In genomic region chr12:43599066-43599465, GRCh38 we compare ENCODE assay signal across 38 cellular contexts. TPM values are rescaled to one million over a fixed set of nuclear protein-coding genes. Genes with fewer than 3 reads are reported as not detected.
"Had no signal": no experiment of that assay in that cellular context is flagged by ENCODE, and none has a peak within 500 bp of the region (broad histone marks: within the 10 kb centered on the region; RNA-seq: fewer than 3 reads in every experiment).

No MANE protein-coding gene starts in this region.

- H3K27me3 ChIP-seq: adrenal gland, ascending aorta, body of pancreas, brain microvascular endothelial cell, breast epithelium, cardiac muscle cell had no signal

- H3K27ac Mint-ChIP-seq: activated naive CD4-positive, alpha-beta T cell treated with anti-CD3 and anti-CD28 coated beads for 36 hours; activated naive CD4-positive, alpha-beta T cell treated with anti-CD3 and anti-CD28 coated beads, Interleukin-2, amount 50 U/mL, for 24 hours; activated naive CD4-positive, alpha-beta T cell treated with anti-CD3 and anti-CD28 coated beads, Interleukin-2, amount 50 U/mL, for 72 hours; activated naive CD8-positive, alpha-beta T cell; activated naive CD8-positive, alpha-beta T cell treated with anti-CD3 and anti-CD28 coated beads for 36 hours; activated naive CD8-positive, alpha-beta T cell treated with anti-CD3 and anti-CD28 coated beads, Interleukin-2, amount 10 ng/mL, durations not matched to agents 7 days and 5 days; activated naive CD8-positive, alpha-beta T cell treated with anti-CD3 and anti-CD28 coated beads, Interleukin-2, amount 50 U/mL, for 24 hours; activated T-cell treated with anti-CD3 and anti-CD28 coated beads, Interleukin-2, amount 50 U/mL, for 24 hours; activated T-cell treated with anti-CD3 and anti-CD28 coated beads, Interleukin-2, amount 50 U/mL, for 72 hours; activated T-helper 1 cell treated with anti-CD3 and anti-CD28 coated beads, Interleukin-12 subunit alpha, Interleukin-12 subunit beta, Interleukin-2, Interleukin-4 antibody, amounts not matched to agents 30 ng/mL and 10 ng/mL and 1 ng/mL, durations not matched to agents 14 hours and 24 hours and 36 hours; activated T-helper 17 cell treated with anti-CD3 and anti-CD28 coated beads, Interleukin-2, amount 50 U/mL, for 72 hours; activated T-helper 2 cell treated with anti-CD3 and anti-CD28 coated beads, Interferon-gamma antibody, Interleukin-2, Interleukin-4, amounts not matched to agents 10 μg/mL and 5 μg/mL and 100 μg/mL, durations not matched to agents 14 hours and 24 hours and 36 hours; brain had no signal

- DNase-seq: activated effector memory CD4-positive, alpha-beta T cell treated with anti-CD3 and anti-CD28 coated beads, Interleukin-2, amount 50 U/mL, for 16 hours; activated effector memory CD4-positive, alpha-beta T cell treated with Interleukin-2 at 50 U/mL for 16 hours; activated gamma-delta T cell; activated gamma-delta T cell treated with Interleukin-2 at 50 U/mL for 16 hours; activated naive CD4-positive, alpha-beta T cell; activated naive CD4-positive, alpha-beta T cell treated with anti-CD3 and anti-CD28 coated beads for 36 hours; activated naive CD4-positive, alpha-beta T cell treated with anti-CD3 and anti-CD28 coated beads, Interleukin-2, amount 50 U/mL, for 16 hours; activated naive CD4-positive, alpha-beta T cell treated with Interleukin-2 at 50 U/mL for 16 hours; activated naive CD8-positive, alpha-beta T cell treated with anti-CD3 and anti-CD28 coated beads for 36 hours; activated naive CD8-positive, alpha-beta T cell treated with anti-CD3 and anti-CD28 coated beads, Interleukin-2, amount 10 ng/mL, durations not matched to agents 7 days and 5 days; activated naive CD8-positive, alpha-beta T cell treated with anti-CD3 and anti-CD28 coated beads, Interleukin-2, amount 50 U/mL, for 24 hours; activated T-cell treated with anti-CD3 and anti-CD28 coated beads, Interleukin-2, amount 50 U/mL, for 1 hour; activated T-cell treated with anti-CD3 and anti-CD28 coated beads, Interleukin-2, amount 50 U/mL, for 24 hours; activated T-cell treated with anti-CD3 and anti-CD28 coated beads, Interleukin-2, amount 50 U/mL, for 4 hours; activated T-cell treated with anti-CD3 and anti-CD28 coated beads, Interleukin-2, amount 50 U/mL, for 48 hours; activated T-cell treated with anti-CD3 and anti-CD28 coated beads, Interleukin-2, amount 50 U/mL, for 72 hours; adrenal gland; amniotic stem cell; amygdala; anterior cingulate cortex; aorta; body of pancreas; brain microvascular endothelial cell; caudate nucleus; central memory CD4-positive, alpha-beta T cell; cerebellar nuclear complex had no signal

- H3K4me1 ChIP-seq: adrenal gland, ascending aorta, body of pancreas, breast epithelium had no signal

- H3K27ac ChIP-seq: adrenal gland, ascending aorta, body of pancreas, brain microvascular endothelial cell, breast epithelium, cardiac muscle cell had no signal

- H3K9me3 ChIP-seq: adrenal gland, ascending aorta, body of pancreas, breast epithelium had no signal

- H3K4me3 ChIP-seq: adrenal gland, ascending aorta, body of pancreas, breast epithelium, cardiac muscle cell had no signal

- H3K27me3 Mint-ChIP-seq: activated naive CD4-positive, alpha-beta T cell treated with anti-CD3 and anti-CD28 coated beads, Interleukin-2, amount 50 U/mL, for 24 hours; activated naive CD8-positive, alpha-beta T cell treated with anti-CD3 and anti-CD28 coated beads, Interleukin-2, amount 10 ng/mL, durations not matched to agents 7 days and 5 days; activated naive CD8-positive, alpha-beta T cell treated with anti-CD3 and anti-CD28 coated beads, Interleukin-2, amount 50 U/mL, for 24 hours; activated T-cell treated with anti-CD3 and anti-CD28 coated beads, Interleukin-2, amount 50 U/mL, for 24 hours; central memory CD8-positive, alpha-beta T cell had no signal

- H3K36me3 ChIP-seq: adrenal gland, ascending aorta, brain microvascular endothelial cell, breast epithelium, cardiac muscle cell had no signal

- H3K4me3 Mint-ChIP-seq: activated naive CD4-positive, alpha-beta T cell treated with anti-CD3 and anti-CD28 coated beads for 36 hours; activated naive CD4-positive, alpha-beta T cell treated with anti-CD3 and anti-CD28 coated beads, Interleukin-2, amount 50 U/mL, for 24 hours; activated naive CD8-positive, alpha-beta T cell; activated naive CD8-positive, alpha-beta T cell treated with anti-CD3 and anti-CD28 coated beads for 36 hours; activated naive CD8-positive, alpha-beta T cell treated with anti-CD3 and anti-CD28 coated beads, Interleukin-2, amount 10 ng/mL, durations not matched to agents 7 days and 5 days; activated naive CD8-positive, alpha-beta T cell treated with anti-CD3 and anti-CD28 coated beads, Interleukin-2, amount 50 U/mL, for 24 hours; activated T-cell treated with anti-CD3 and anti-CD28 coated beads, Interleukin-2, amount 50 U/mL, for 24 hours; activated T-cell treated with anti-CD3 and anti-CD28 coated beads, Interleukin-2, amount 50 U/mL, for 4 hours; activated T-cell treated with anti-CD3 and anti-CD28 coated beads, Interleukin-2, amount 50 U/mL, for 72 hours; activated T-helper 1 cell treated with anti-CD3 and anti-CD28 coated beads, Interleukin-12 subunit alpha, Interleukin-12 subunit beta, Interleukin-2, Interleukin-4 antibody, amounts not matched to agents 30 ng/mL and 10 ng/mL and 1 ng/mL, durations not matched to agents 14 hours and 24 hours and 36 hours; activated T-helper 17 cell treated with anti-CD3 and anti-CD28 coated beads, Interleukin-2, amount 50 U/mL, for 72 hours; brain; central memory CD8-positive, alpha-beta T cell had no signal

- H3K9me3 Mint-ChIP-seq: activated naive CD4-positive, alpha-beta T cell treated with anti-CD3 and anti-CD28 coated beads for 36 hours; activated naive CD4-positive, alpha-beta T cell treated with anti-CD3 and anti-CD28 coated beads, Interleukin-2, amount 50 U/mL, for 24 hours; activated naive CD4-positive, alpha-beta T cell treated with anti-CD3 and anti-CD28 coated beads, Interleukin-2, amount 50 U/mL, for 72 hours; activated naive CD8-positive, alpha-beta T cell treated with anti-CD3 and anti-CD28 coated beads for 36 hours; activated naive CD8-positive, alpha-beta T cell treated with anti-CD3 and anti-CD28 coated beads, Interleukin-2, amount 10 ng/mL, durations not matched to agents 7 days and 5 days; activated naive CD8-positive, alpha-beta T cell treated with anti-CD3 and anti-CD28 coated beads, Interleukin-2, amount 50 U/mL, for 24 hours; activated T-cell treated with anti-CD3 and anti-CD28 coated beads, Interleukin-2, amount 50 U/mL, for 24 hours; activated T-cell treated with anti-CD3 and anti-CD28 coated beads, Interleukin-2, amount 50 U/mL, for 4 hours; activated T-cell treated with anti-CD3 and anti-CD28 coated beads, Interleukin-2, amount 50 U/mL, for 72 hours; activated T-helper 1 cell treated with anti-CD3 and anti-CD28 coated beads, Interleukin-12 subunit alpha, Interleukin-12 subunit beta, Interleukin-2, Interleukin-4 antibody, amounts not matched to agents 30 ng/mL and 10 ng/mL and 1 ng/mL, durations not matched to agents 14 hours and 24 hours and 36 hours; activated T-helper 17 cell treated with anti-CD3 and anti-CD28 coated beads, Interleukin-2, amount 50 U/mL, for 72 hours; activated T-helper 2 cell treated with anti-CD3 and anti-CD28 coated beads, Interferon-gamma antibody, Interleukin-2, Interleukin-4, amounts not matched to agents 10 μg/mL and 5 μg/mL and 100 μg/mL, durations not matched to agents 14 hours and 24 hours and 36 hours; brain; central memory CD8-positive, alpha-beta T cell had no signal

- H3K4me1 Mint-ChIP-seq: activated naive CD4-positive, alpha-beta T cell treated with anti-CD3 and anti-CD28 coated beads, Interleukin-2, amount 50 U/mL, for 24 hours; activated naive CD8-positive, alpha-beta T cell treated with anti-CD3 and anti-CD28 coated beads for 36 hours; activated naive CD8-positive, alpha-beta T cell treated with anti-CD3 and anti-CD28 coated beads, Interleukin-2, amount 10 ng/mL, durations not matched to agents 7 days and 5 days; activated naive CD8-positive, alpha-beta T cell treated with anti-CD3 and anti-CD28 coated beads, Interleukin-2, amount 50 U/mL, for 24 hours; activated T-helper 17 cell treated with anti-CD3 and anti-CD28 coated beads, Interleukin-2, amount 50 U/mL, for 72 hours; central memory CD8-positive, alpha-beta T cell had no signal

- H3K36me3 Mint-ChIP-seq: activated naive CD4-positive, alpha-beta T cell treated with anti-CD3 and anti-CD28 coated beads, Interleukin-2, amount 50 U/mL, for 24 hours; activated naive CD4-positive, alpha-beta T cell treated with anti-CD3 and anti-CD28 coated beads, Interleukin-2, amount 50 U/mL, for 72 hours; activated naive CD8-positive, alpha-beta T cell; activated naive CD8-positive, alpha-beta T cell treated with anti-CD3 and anti-CD28 coated beads for 36 hours; activated naive CD8-positive, alpha-beta T cell treated with anti-CD3 and anti-CD28 coated beads, Interleukin-2, amount 10 ng/mL, durations not matched to agents 7 days and 5 days; brain had no signal

RNA-seq across cellular contexts. Expression of gene ADAMTS20, which starts 47.1 kb away (rescaled TPM):
- polyA plus RNA-seq: adipose tissue, adrenal gland, aorta had no signal
